8 cellular contexts compared by ENCODE assay signal in genomic region chr9:19946446-19947109, GRCh38.
DNase-seq lines count a peak whose midpoint lies in the region; ATAC-seq, FAIRE-seq and TF ChIP-seq lines count a peak whose summit lies in the region.

No MANE protein-coding gene starts in this region.

- no peaks in the 10 kb centered on the region for H4K20me1 ChIP-seq in H1 (replicated peaks in 1 of 2; ENCODE audit: control insufficient read depth in 1 of 2, insufficient read depth in 2 of 2, low read length in 2 of 2)

- no peaks in the 10 kb centered on the region for H3K79me2 ChIP-seq in H1 (ENCODE audit: control insufficient read depth in 1 of 2, insufficient read depth in 2 of 2, low read length in 2 of 2)

- no peak overlapping the region for H3K56ac ChIP-seq in H1 (replicated peaks; ENCODE audit: insufficient read length, low read depth, low read length)

- H3K79me1 ChIP-seq in H1 (ENCODE audit: low read depth, low read length): no peaks in the 10 kb centered on the region

- no peak overlapping the region for H3K4me2 ChIP-seq in H1 (ENCODE audit: insufficient read depth in 1 of 2, low read depth in 2 of 2, low read length in 2 of 2)

- H2BK120ac ChIP-seq in H1 (replicated peaks; ENCODE audit: low read depth, low read length): no peak overlapping the region

- no peak overlapping the region for H3K27ac ChIP-seq in A673 (ENCODE audit: low read depth, low read length, poor library complexity, severe bottlenecking)
- H3K27ac ChIP-seq in H1 (ENCODE audit: low read depth, low read length): no peak overlapping the region

- H2AK5ac ChIP-seq in H1 (ENCODE audit: low read depth, low read length): no peak overlapping the region

- H2BK15ac ChIP-seq in H1 (ENCODE audit: low read length): no peak overlapping the region

- no peaks in the 10 kb centered on the region for H3K9me3 ChIP-seq in A673 (ENCODE audit: low read depth, low read length, poor library complexity, severe bottlenecking)
- H3K9me3 ChIP-seq in H1 (ENCODE audit: insufficient read depth in 2 of 2, low read depth in 1 of 2, low read length in 1 of 2): no peaks in the 10 kb centered on the region

- H3K23ac ChIP-seq in H1 (ENCODE audit: insufficient read length): no peak overlapping the region

- peak; percentile 57 for DNase-seq in A673 (ENCODE audit: low spot score)
- DNase-seq in NCI-H1092 (lab: John Stamatoyannopoulos, UW): peak; percentile 23
- no peak for DNase-seq in H1 (ENCODE audit: low read depth in 1 of 2, low spot score in 2 of 2)
- DNase-seq in stimulated activated naive CD8-positive, alpha-beta T cell treated with anti-CD3 and anti-CD28 coated beads, Interleukin-15, amount 100 ng/mL, for 72 hours: no peak
- no peak for DNase-seq in NCI-H187 (lab: John Stamatoyannopoulos, UW)
- DNase-seq in NCI-H2107 (lab: John Stamatoyannopoulos, UW): no peak
- DNase-seq in activated CD8-positive, alpha-beta memory T cell treated with anti-CD3 and anti-CD28 coated beads for 24 hours: no peak

- TF ChIP-seq CTCF in A673 (conservative IDR thresholded peaks at IDR 0.05; ENCODE audit: low read depth, low read length) (peak; percentile 62), H1 (IDR thresholded peaks at IDR 0.05; ENCODE audit: control extremely low read depth in 1 of 3, insufficient read depth in 1 of 3, low read depth in 1 of 3, low read length in 3 of 3) (peak; percentile 37 to 69 (median 48); a peak in 3 of 4 replicates)

- no peak for TF ChIP-seq POLR2A in GM18505 (IDR thresholded peaks at IDR 0.05; ENCODE audit: borderline replicate concordance, extremely low read depth, insufficient read depth, insufficient read length)
- TF ChIP-seq POLR2A in H1 (IDR thresholded peaks at IDR 0.05; ENCODE audit: control extremely low read depth in 1 of 2, low read depth in 2 of 2, low read length in 2 of 2): no peak

- no peak overlapping the region for H3K4me3 Mint-ChIP-seq in stimulated activated naive CD8-positive, alpha-beta T cell treated with anti-CD3 and anti-CD28 coated beads, Interleukin-15, amount 100 ng/mL, for 72 hours

- CTCF ChIA-PET in A673 (lab: Charles Lee): interaction anchor here (0.6 to 0.8 kb wide), 2 partner anchors 124 to 1164 kb away, joined by 3 read pairs; no protein-coding TSS in a partner anchor
- CTCF ChIA-PET in H1 (lab: Charles Lee; ENCODE audit: partially characterized antibody): interaction anchor here (0.7 to 2.9 kb wide), 34 partner anchors 9 to 995 kb away, joined by 3 to 20 read pairs (median 3); no protein-coding TSS in a partner anchor

- TF ChIP-seq RAD21 in H1 (IDR thresholded peaks at IDR 0.05 in 1 of 2, conservative IDR thresholded peaks at IDR 0.05 in 1 of 2; ENCODE audit: low read depth in 2 of 2, low read length in 2 of 2): peak; percentile 74 to 82

- no peak overlapping the region for H2BK5ac ChIP-seq in H1 (ENCODE audit: low read depth, low read length)

- no peaks in the 10 kb centered on the region for H3K9me3 Mint-ChIP-seq in stimulated activated naive CD8-positive, alpha-beta T cell treated with anti-CD3 and anti-CD28 coated beads, Interleukin-15, amount 100 ng/mL, for 72 hours

- BruUV-seq in A673 (replicated peaks; lab: Mats Ljungman, UMichigan): no TSS peak

- H3K27ac Mint-ChIP-seq in stimulated activated naive CD8-positive, alpha-beta T cell treated with anti-CD3 and anti-CD28 coated beads, Interleukin-15, amount 100 ng/mL, for 72 hours: no peak overlapping the region

- intact Hi-C loops in A673 (cut with micrococcal nuclease; ENCODE audit: unreplicated experiment): loop anchor here (5.0 to 10.0 kb wide), 2 partner anchors 121 to 768 kb away; no protein-coding TSS in a partner anchor

- no peak overlapping the region for H4K8ac ChIP-seq in H1 (ENCODE audit: extremely low read depth, insufficient read depth, low read length)

- H3K14ac ChIP-seq in H1 (ENCODE audit: insufficient read length): no peak overlapping the region

- POLR2A ChIA-PET in A673 (lab: Charles Lee; ENCODE audit: low non-redundant PET) (interaction anchor here (0.7 kb wide), 1 partner anchor 675 kb away, joined by 4 read pairs; no protein-coding TSS in a partner anchor), H1 (lab: Charles Lee; ENCODE audit: partially characterized antibody) (interaction anchor here (1.3 kb wide), 1 partner anchor 11 kb away, joined by 4 read pairs; no protein-coding TSS in a partner anchor)

- no peaks in the 10 kb centered on the region for H3K27me3 ChIP-seq in A673 (replicated peaks; ENCODE audit: insufficient read depth, low read depth, low read length, poor library complexity)
- no peaks in the 10 kb centered on the region for H3K27me3 ChIP-seq in H1 (replicated peaks in 1 of 4; ENCODE audit: control insufficient read depth in 3 of 4, extremely low read depth in 1 of 4, insufficient read depth in 3 of 4, low read length in 3 of 4)

- no peak overlapping the region for H2BK12ac ChIP-seq in H1 (ENCODE audit: low read depth, low read length)

- H3K4me1 Mint-ChIP-seq in stimulated activated naive CD8-positive, alpha-beta T cell treated with anti-CD3 and anti-CD28 coated beads, Interleukin-15, amount 100 ng/mL, for 72 hours: peaks cover 6% of the 10 kb centered on the region

- H4K5ac ChIP-seq in H1 (ENCODE audit: insufficient read length, low read depth, low read length): no peak overlapping the region

- no peak for TF ChIP-seq EP300 in H1 (IDR thresholded peaks at IDR 0.05; ENCODE audit: borderline replicate concordance in 1 of 2, low read depth in 2 of 2, low read length in 2 of 2)

- no peak overlapping the region for H3K18ac ChIP-seq in H1 (ENCODE audit: extremely low read depth, low read length)

- H2AFZ ChIP-seq in H1 (ENCODE audit: low read length): 0 out of 2 replicates have a peak overlapping the region, but pooled peaks have one; percentile 18

- no peak overlapping the region for H2BK20ac ChIP-seq in H1 (ENCODE audit: low read length)

- WGBS in H1 (ENCODE audit: extremely low coverage in 1 of 2, insufficient coverage in 1 of 2, insufficient read length in 1 of 2, insufficient replicate concordance in 2 of 2, low coverage in 1 of 2, low lambda C conversion rate in 2 of 2, missing lambda C conversion rate in 1 of 2), 2 experiments: 77% methylated on average over 4 of the region's 4 CpGs; no CpG with 5 or more reads in 1 of the 2 experiments

- H4K91ac ChIP-seq in H1 (replicated peaks; ENCODE audit: insufficient read length, low read length): no peak overlapping the region

- no peaks in the 10 kb centered on the region for H3K23me2 ChIP-seq in H1 (ENCODE audit: low read depth, low read length)

- H3K27me3 Mint-ChIP-seq in stimulated activated naive CD8-positive, alpha-beta T cell treated with anti-CD3 and anti-CD28 coated beads, Interleukin-15, amount 100 ng/mL, for 72 hours: no peaks in the 10 kb centered on the region

- H3K36me3 ChIP-seq in A673 (ENCODE audit: insufficient read depth, low read length, poor library complexity, severe bottlenecking) (no peaks in the 10 kb centered on the region), H1 (ENCODE audit: control insufficient read depth in 2 of 4, insufficient read depth in 4 of 4, low read length in 3 of 4) (no peaks in the 10 kb centered on the region)

- no peak overlapping the region for H3K9ac ChIP-seq in H1 (replicated peaks in 1 of 4; ENCODE audit: extremely low read depth in 1 of 4, low read depth in 3 of 4, low read length in 3 of 4)

- peak; percentile 53 for ATAC-seq in GM18505 (IDR thresholded peaks at IDR 0.05; ENCODE audit: unreplicated experiment)
- peak; percentile 81 for ATAC-seq in stimulated activated naive CD8-positive, alpha-beta T cell treated with anti-CD3 and anti-CD28 coated beads, Interleukin-15, amount 100 ng/mL, for 72 hours

- FAIRE-seq in H1 (lab: Jason Lieb, UNC): peak; percentile 72

- H3K4ac ChIP-seq in H1 (replicated peaks; ENCODE audit: insufficient read length, low read depth, low read length): no peak overlapping the region

- no peak overlapping the region for H3K4me3 ChIP-seq in A673 (ENCODE audit: low read depth, low read length, poor library complexity, severe bottlenecking)
- H3K4me3 ChIP-seq in H1 (ENCODE audit: extremely low read depth in 1 of 4, insufficient read depth in 2 of 4, low read depth in 3 of 4, low read length in 4 of 4): no peak overlapping the region

- H3K4me1 ChIP-seq in A673 (ENCODE audit: insufficient read depth, low read length, poor library complexity, severe bottlenecking) (peaks cover 21% of the 10 kb centered on the region), H1 (replicated peaks in 1 of 4; ENCODE audit: control insufficient read depth in 3 of 4, insufficient read depth in 4 of 4, low read length in 3 of 4) (peaks cover 0 to 5% (median 0%) of the 10 kb centered on the region in 4 experiments; a peak in 1 of 7 replicates)

TF ChIP-seq in H1, 55 proteins besides CTCF, POLR2A, EP300 and RAD21:
- no peak for TF ChIP-seq SUZ12 (IDR thresholded peaks at IDR 0.05; ENCODE audit: low read length)

Comparison
In these comparisons a context has a peak if more than half of its experiments do, and no peak if none do; other contexts are left out.
1. DNase-seq: peak in A673 (single experiment) and NCI-H1092 (single experiment); none in H1 (0 of 2), stimulated activated naive CD8-positive, alpha-beta T cell treated with anti-CD3 and anti-CD28 coated beads, Interleukin-15, amount 100 ng/mL, for 72 hours (0 of 2), NCI-H187 (0 of 2), NCI-H2107 (single experiment) and activated CD8-positive, alpha-beta memory T cell treated with anti-CD3 and anti-CD28 coated beads for 24 hours (single experiment).